22 cellular contexts compared by ENCODE assay signal in the genomic region with DNA sequence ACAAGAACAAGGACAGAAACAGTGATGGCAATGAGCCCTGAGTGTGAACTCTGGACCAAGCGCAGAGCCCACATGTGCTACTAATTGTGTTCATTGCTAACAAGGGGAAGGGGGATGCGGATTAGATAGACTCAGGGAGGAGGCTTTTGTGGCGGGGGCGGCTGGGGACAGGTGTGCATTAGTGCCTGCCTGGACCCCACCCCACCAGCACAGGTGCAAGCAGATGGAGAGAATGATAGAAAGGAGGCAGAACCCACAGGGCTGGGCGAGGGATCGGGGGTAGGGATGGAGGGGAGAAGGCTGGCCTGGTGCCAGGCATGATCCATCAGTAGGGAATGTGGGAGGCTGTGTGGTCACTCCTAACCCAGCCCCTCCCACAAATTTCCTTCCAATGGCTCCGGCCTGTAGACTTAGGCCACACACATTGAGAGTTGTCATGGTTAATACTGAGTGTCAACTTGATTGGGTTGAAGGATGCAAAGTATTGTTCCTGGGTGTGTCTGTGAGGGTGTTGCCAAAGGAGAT. TPM values are rescaled to one million over a fixed set of nuclear protein-coding genes. Genes with fewer than 3 reads are reported as not detected.
"Had no signal": no experiment of that assay in that cellular context is flagged by ENCODE, and none has a peak within 500 bp of the region (broad histone marks: within the 10 kb centered on the region; RNA-seq: fewer than 3 reads in every experiment).

No MANE protein-coding gene starts in this region.

- H3K27ac Mint-ChIP-seq: activated CD4-positive, alpha-beta memory T cell treated with anti-CD3 and anti-CD28 coated beads, Interleukin-2, amount 10 ng/mL, durations not matched to agents 7 days and 5 days; activated T-cell treated with anti-CD3 and anti-CD28 coated beads, Interleukin-2, amount 50 U/mL, for 72 hours; natural killer cell treated with Interleukin-12 subunit alpha and Interleukin-12 subunit beta and Interleukin-15 and Interleukin-18, amount 100 ng/mL, for 72 hours had no signal

- H3K36me3 Mint-ChIP-seq: natural killer cell treated with Interleukin-12 subunit alpha and Interleukin-12 subunit beta and Interleukin-15 and Interleukin-18, amount 100 ng/mL, for 72 hours had no signal

- H3K9me3 Mint-ChIP-seq: activated CD4-positive, alpha-beta memory T cell treated with anti-CD3 and anti-CD28 coated beads, Interleukin-2, amount 10 ng/mL, durations not matched to agents 7 days and 5 days; activated T-cell treated with anti-CD3 and anti-CD28 coated beads, Interleukin-2, amount 50 U/mL, for 72 hours; natural killer cell treated with Interleukin-12 subunit alpha and Interleukin-12 subunit beta and Interleukin-15 and Interleukin-18, amount 100 ng/mL, for 72 hours had no signal

- H3K4me1 Mint-ChIP-seq: activated CD4-positive, alpha-beta memory T cell treated with anti-CD3 and anti-CD28 coated beads, Interleukin-2, amount 10 ng/mL, durations not matched to agents 7 days and 5 days had no signal

- ATAC-seq: activated T-cell treated with anti-CD3 and anti-CD28 coated beads, Interleukin-2, amount 50 U/mL, for 72 hours; left ventricle myocardium superior; natural killer cell treated with Interleukin-12 subunit alpha and Interleukin-12 subunit beta and Interleukin-15 and Interleukin-18, amount 100 ng/mL, for 72 hours; right cardiac atrium; stimulated activated naive CD8-positive, alpha-beta T cell treated with anti-CD3 and anti-CD28 coated beads, Interleukin-15, Interleukin-2, amounts not matched to agents 100 U/mL and 50 U/mL, for 24 hours had no signal

- H3K4me3 ChIP-seq: ovary, thyroid gland had no signal

- H3K4me1 ChIP-seq: thyroid gland had no signal

- H3K4me3 Mint-ChIP-seq: activated CD4-positive, alpha-beta memory T cell treated with anti-CD3 and anti-CD28 coated beads, Interleukin-2, amount 10 ng/mL, durations not matched to agents 7 days and 5 days; activated T-cell treated with anti-CD3 and anti-CD28 coated beads, Interleukin-2, amount 50 U/mL, for 72 hours; natural killer cell treated with Interleukin-12 subunit alpha and Interleukin-12 subunit beta and Interleukin-15 and Interleukin-18, amount 100 ng/mL, for 72 hours had no signal

- H3K27me3 ChIP-seq: ovary, thyroid gland had no signal

- H3K36me3 ChIP-seq: neutrophil, ovary, thyroid gland had no signal

- H3K27ac ChIP-seq: epithelial cell of prostate, neutrophil, ovary, thyroid gland had no signal

- H3K9me3 ChIP-seq: neutrophil, ovary, thyroid gland had no signal

- DNase-seq: activated CD4-positive, alpha-beta memory T cell treated with anti-CD3 and anti-CD28 coated beads, Interleukin-2, amount 10 ng/mL, durations not matched to agents 7 days and 5 days; activated CD4-positive, alpha-beta T cell treated with anti-CD3 and anti-CD28 coated beads for 48 hours; activated effector memory CD4-positive, alpha-beta T cell treated with anti-CD3 and anti-CD28 coated beads, Interleukin-2, amount 50 U/mL, for 16 hours; activated naive CD4-positive, alpha-beta T cell treated with anti-CD3 and anti-CD28 coated beads, Interleukin-2, amount 50 U/mL, for 16 hours; activated T-cell treated with anti-CD3 and anti-CD28 coated beads, Interleukin-2, amount 50 U/mL, for 72 hours; anterior cingulate cortex; cerebellar nuclear complex; cortex of kidney; left ventricle myocardium superior; mammary epithelial cell; midbrain; ovary; right cardiac atrium; stimulated activated CD4-positive, alpha-beta T cell treated with anti-CD3 and anti-CD28 coated beads, Interleukin-12 subunit alpha, Interleukin-12 subunit beta, amount 100 ng/mL, for 4 hours; stimulated activated CD4-positive, alpha-beta T cell treated with anti-CD3 and anti-CD28 coated beads, Interleukin-4, amount 100 ng/mL, for 4 hours; stimulated activated naive CD8-positive, alpha-beta T cell treated with anti-CD3 and anti-CD28 coated beads, Interleukin-15, Interleukin-2, amounts not matched to agents 100 U/mL and 50 U/mL, for 24 hours; thyroid gland had no signal

RNA-seq across cellular contexts. Expression of a gene that starts 30.5 kb away (rescaled TPM):
- total RNA-seq: activated T-cell treated with anti-CD3 and anti-CD28 coated beads, Interleukin-2, amount 50 U/mL, for 72 hours; bronchial epithelial cell; natural killer cell treated with Interleukin-12 subunit alpha and Interleukin-12 subunit beta and Interleukin-15 and Interleukin-18, amount 100 ng/mL, for 72 hours; subcutaneous adipose tissue had no signal
